7 cellular contexts compared by ENCODE assay signal in genomic region chr11:63212742-63213141, GRCh38. TPM values are rescaled to one million over a fixed set of nuclear protein-coding genes. Genes with fewer than 3 reads are reported as not detected.
A peak's percentile ranks its signal among the peaks of the same experiment; 100 is the strongest.
DNase-seq lines count a peak whose midpoint lies in the region; ATAC-seq and TF ChIP-seq lines count a peak whose summit lies in the region.

No MANE protein-coding gene starts in this region.

- peaks cover 16% of the 10 kb centered on the region for H3K27me3 Mint-ChIP-seq in activated CD8-positive, alpha-beta T cell treated with anti-CD3 and anti-CD28 coated beads for 36 hours

- no peak for ATAC-seq in DND-41 (ENCODE audit: insufficient read depth, low read depth)
- no peak for ATAC-seq in activated CD8-positive, alpha-beta T cell treated with anti-CD3 and anti-CD28 coated beads for 36 hours
- no peak for ATAC-seq in aorta (ENCODE audit: low FRiP score)

- H4K20me1 ChIP-seq in DND-41 (ENCODE audit: insufficient read depth, low read length) = no peaks in the 10 kb centered on the region

- POLR2A ChIA-PET in HEK293 (lab: Yijun Ruan, JAX) = no interaction called here
- POLR2A ChIA-PET in activated CD8-positive, alpha-beta T cell treated with anti-CD3 and anti-CD28 coated beads for 36 hours (lab: Charles Lee) = no interaction called here

- CTCF ChIA-PET in HEK293 (lab: Yijun Ruan, JAX) = interaction anchor here (0.6 to 2.4 kb wide), 20 partner anchors 23 to 427 kb away, joined by 3 to 25 read pairs (median 3); no protein-coding TSS in a partner anchor
- CTCF ChIA-PET in activated CD8-positive, alpha-beta T cell treated with anti-CD3 and anti-CD28 coated beads for 36 hours (lab: Charles Lee) = interaction anchor here (0.7 to 2.1 kb wide), 7 partner anchors 10 to 192 kb away, joined by 3 to 12 read pairs (median 3); no protein-coding TSS in a partner anchor

- DNase-seq in DND-41 = peak; percentile 14
- DNase-seq in activated CD8-positive, alpha-beta T cell treated with anti-CD3 and anti-CD28 coated beads for 36 hours = peak; percentile 14
- DNase-seq in kidney glomerular epithelial cell (lab: John Stamatoyannopoulos, UW) = peak; percentile 22
- no peak for DNase-seq in activated gamma-delta T cell (lab: John Stamatoyannopoulos, UW)
- no peak for DNase-seq in KG1 (lab: John Stamatoyannopoulos, UW)
- DNase-seq in aorta = no peak

- no peak overlapping the region for H2AFZ ChIP-seq in DND-41 (ENCODE audit: low read depth, low read length)

- H3K4me2 ChIP-seq in DND-41 (ENCODE audit: insufficient read depth, low read length) = no peak overlapping the region

- intact Hi-C loops in activated CD8-positive, alpha-beta T cell treated with anti-CD3 and anti-CD28 coated beads for 36 hours (cut with micrococcal nuclease) = loop anchor here (5.0 to 10.0 kb wide), 2 partner anchors 180 to 308 kb away; no protein-coding TSS in a partner anchor
- intact Hi-C loops in aorta (cut with DNase I) = no loop called here

- no peak overlapping the region for H3K4me3 Mint-ChIP-seq in activated CD8-positive, alpha-beta T cell treated with anti-CD3 and anti-CD28 coated beads for 36 hours

- H3K79me2 ChIP-seq in DND-41 (ENCODE audit: insufficient read depth, low read length) = no peaks in the 10 kb centered on the region

- no peaks in the 10 kb centered on the region for H3K36me3 ChIP-seq in DND-41 (ENCODE audit: insufficient read depth, low read length)
- no peaks in the 10 kb centered on the region for H3K36me3 ChIP-seq in HEK293 (ENCODE audit: control insufficient read depth in 2 of 2, insufficient read depth in 1 of 2, low read length in 2 of 2)
- no peaks in the 10 kb centered on the region for H3K36me3 ChIP-seq in aorta (ENCODE audit: control insufficient read depth in 1 of 2, insufficient read depth in 2 of 2, low read length in 1 of 2)

- no peak overlapping the region for H3K27ac Mint-ChIP-seq in activated CD8-positive, alpha-beta T cell treated with anti-CD3 and anti-CD28 coated beads for 36 hours

- 2 to 3% methylated on average over 2 of the region's 2 CpGs for WGBS in aorta, 2 donors

- H3K36me3 Mint-ChIP-seq in activated CD8-positive, alpha-beta T cell treated with anti-CD3 and anti-CD28 coated beads for 36 hours (ENCODE audit: low read depth) = no peaks in the 10 kb centered on the region

- no peak overlapping the region for H3K9ac ChIP-seq in DND-41 (ENCODE audit: low read depth, low read length)

- H3K27me3 ChIP-seq in DND-41 (ENCODE audit: insufficient read depth, low read length, poor library complexity) = peaks cover 10% of the 10 kb centered on the region
- H3K27me3 ChIP-seq in aorta (ENCODE audit: control insufficient read depth in 1 of 2, insufficient read depth in 2 of 2, low read length in 1 of 2) = no peaks in the 10 kb centered on the region

- H3K4me1 Mint-ChIP-seq in activated CD8-positive, alpha-beta T cell treated with anti-CD3 and anti-CD28 coated beads for 36 hours (ENCODE audit: low read depth) = no peaks in the 10 kb centered on the region

- H3K27ac ChIP-seq in DND-41 (ENCODE audit: low read length) = no peak overlapping the region
- H3K27ac ChIP-seq in HEK293 (ENCODE audit: extremely low read depth, low read depth, low read length) = no peak overlapping the region
- no peak overlapping the region for H3K27ac ChIP-seq in aorta (ENCODE audit: low read depth in 1 of 2, low read length in 2 of 2)

- H3K4me1 ChIP-seq in DND-41 (ENCODE audit: insufficient read depth, low read length) = no peaks in the 10 kb centered on the region
- H3K4me1 ChIP-seq in HEK293 (ENCODE audit: control insufficient read depth, insufficient read depth, low read length) = no peaks in the 10 kb centered on the region
- no peaks in the 10 kb centered on the region for H3K4me1 ChIP-seq in aorta (ENCODE audit: control insufficient read depth in 1 of 2, insufficient read depth in 2 of 2, low read length in 2 of 2)

- H3K9me3 ChIP-seq in DND-41 (ENCODE audit: insufficient read depth, low read length, severe bottlenecking) (no peaks in the 10 kb centered on the region), HEK293 (ENCODE audit: control insufficient read depth, insufficient read depth, low read depth, low read length) (no peaks in the 10 kb centered on the region), aorta (ENCODE audit: control insufficient read depth, low read length) (peaks cover 2% of the 10 kb centered on the region)

- H3K9me3 Mint-ChIP-seq in activated CD8-positive, alpha-beta T cell treated with anti-CD3 and anti-CD28 coated beads for 36 hours = no peaks in the 10 kb centered on the region

- no peak overlapping the region for H3K4me3 ChIP-seq in DND-41 (ENCODE audit: low read depth in 1 of 2, low read length in 2 of 2)
- no peak overlapping the region for H3K4me3 ChIP-seq in HEK293 (ENCODE audit: low read depth, low read length)
- H3K4me3 ChIP-seq in aorta (ENCODE audit: low read length in 2 of 2) = no peak overlapping the region

- TF ChIP-seq CTCF in DND-41 (IDR thresholded peaks at IDR 0.05; ENCODE audit: borderline replicate concordance, extremely low read depth, low read length, poor library complexity, severe bottlenecking) = peak; percentile 65
- no peak for TF ChIP-seq CTCF in HEK293 (tag by site-specific recombination; IDR thresholded peaks at IDR 0.05)
- TF ChIP-seq CTCF in activated CD8-positive, alpha-beta T cell treated with anti-CD3 and anti-CD28 coated beads for 36 hours (IDR thresholded peaks at IDR 0.05) = peak; percentile 66

TF ChIP-seq in HEK293, 187 proteins besides CTCF, POLR2A, EP300 and RAD21:
- TF ChIP-seq ZNF654 (tag by site-specific recombination; IDR thresholded peaks at IDR 0.05; ENCODE audit: low read depth) = peak; percentile 60
- no peak for TF ChIP-seq ZNF10 (tag by site-specific recombination; IDR thresholded peaks at IDR 0.05)
- no peak for TF ChIP-seq GFI1B (tag by site-specific recombination; IDR thresholded peaks at IDR 0.05)
- TF ChIP-seq ZNF792 (tag by site-specific recombination; IDR thresholded peaks at IDR 0.05) = no peak
- TF ChIP-seq SP2 (tag by site-specific recombination; IDR thresholded peaks at IDR 0.05) = no peak

RNA-seq across cellular contexts. Expression of gene SLC22A25, which starts 30.7 kb away (rescaled TPM):
- not detected for total RNA-seq in activated CD8-positive, alpha-beta T cell treated with anti-CD3 and anti-CD28 coated beads for 36 hours
- total RNA-seq in aorta = not detected
- not detected for polyA plus RNA-seq in aorta

Comparison
In these comparisons a context has a peak if more than half of its experiments do, and no peak if none do; other contexts are left out.
1. DNase-seq: peak in DND-41 (single experiment), activated CD8-positive, alpha-beta T cell treated with anti-CD3 and anti-CD28 coated beads for 36 hours (single experiment) and kidney glomerular epithelial cell (single experiment); none in activated gamma-delta T cell (single experiment), KG1 (single experiment) and aorta (0 of 2).